8 cellular contexts compared by ENCODE assay signal in the genomic region with DNA sequence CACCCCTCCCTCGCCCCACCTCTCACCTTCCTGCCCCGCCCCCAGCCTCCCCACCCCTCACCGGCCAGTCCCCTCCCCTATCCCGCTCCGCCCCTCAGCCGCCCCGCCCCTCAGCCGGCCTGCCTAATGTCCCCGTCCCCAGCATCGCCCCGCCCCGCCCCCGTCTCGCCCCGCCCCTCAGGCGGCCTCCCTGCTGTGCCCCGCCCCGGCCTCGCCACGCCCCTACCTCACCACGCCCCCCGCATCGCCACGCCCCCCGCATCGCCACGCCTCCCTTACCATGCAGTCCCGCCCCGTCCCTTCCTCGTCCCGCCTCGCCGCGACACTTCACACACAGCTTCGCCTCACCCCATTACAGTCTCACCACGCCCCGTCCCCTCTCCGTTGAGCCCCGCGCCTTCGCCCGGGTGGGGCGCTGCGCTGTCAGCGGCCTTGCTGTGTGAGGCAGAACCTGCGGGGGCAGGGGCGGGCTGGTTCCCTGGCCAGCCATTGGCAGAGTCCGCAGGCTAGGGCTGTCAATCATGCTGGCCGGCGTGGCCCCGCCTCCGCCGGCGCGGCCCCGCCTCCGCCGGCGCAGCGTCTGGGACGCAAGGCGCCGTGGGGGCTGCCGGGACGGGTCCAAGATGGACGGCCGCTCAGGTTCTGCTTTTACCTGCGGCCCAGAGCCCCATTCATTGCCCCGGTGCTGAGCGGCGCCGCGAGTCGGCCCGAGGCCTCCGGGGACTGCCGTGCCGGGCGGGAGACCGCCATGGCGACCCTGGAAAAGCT. TPM values are rescaled to one million over a fixed set of nuclear protein-coding genes. Genes with fewer than 3 reads are reported as not detected.
DNase-seq lines count a peak whose midpoint lies in the region; ATAC-seq, FAIRE-seq and TF ChIP-seq lines count a peak whose summit lies in the region.

A gene (plus strand): TSS at position 604 of the 768 bp plus-strand sequence. CDS start 145 bp downstream, at position 749.
A gene (minus strand): TSS at position 461 of the 768 bp plus-strand sequence.

- ATAC-seq in GM19025 (IDR thresholded peaks at IDR 0.05; ENCODE audit: low read depth, unreplicated experiment) (peak; percentile 85), HG03280 (IDR thresholded peaks at IDR 0.05; ENCODE audit: unreplicated experiment) (peak; percentile 82)
- ATAC-seq in central memory CD8-positive, alpha-beta T cell (replicated peaks; ENCODE audit: extremely low read depth, poor library complexity, severe bottlenecking), result peak; percentile 89

- H3K4me3 ChIP-seq in AG10803 (ENCODE audit: low read length), result peak within 1 kb of the TSS; percentile 94
- peak within 1 kb of the TSS; percentile 76 to 84 (median 83) for H3K4me3 ChIP-seq in keratinocyte (ENCODE audit: control insufficient read depth in 2 of 3, extremely low read depth in 1 of 3, insufficient read depth in 2 of 3, low read depth in 1 of 3, low read length in 3 of 3)

- H3K9me3 Mint-ChIP-seq in central memory CD8-positive, alpha-beta T cell, result no peaks in the 10 kb centered on the region

- H3K27me3 Mint-ChIP-seq in central memory CD8-positive, alpha-beta T cell, result no peaks in the 10 kb centered on the region

- peak within 1 kb of the TSS; percentile 84 for H3K27ac Mint-ChIP-seq in central memory CD8-positive, alpha-beta T cell (ENCODE audit: low read depth)

- dilution Hi-C loops in keratinocyte (cut with MboI; ENCODE audit: extremely low pct_ligation_motif_present, low sequenced_read_pairs), result no loop called here

- peaks cover 39% of the 10 kb centered on the region for H3K79me2 ChIP-seq in keratinocyte (ENCODE audit: control insufficient read depth, insufficient read depth, low read length)

- peak within 1 kb of the TSS; percentile 99 for H2AFZ ChIP-seq in keratinocyte (ENCODE audit: control insufficient read depth, low read length)

- H3K4me3 Mint-ChIP-seq in central memory CD8-positive, alpha-beta T cell, result peak within 1 kb of the TSS; percentile 90

- FAIRE-seq in keratinocyte (lab: Jason Lieb, UNC), result no peak

- no peaks in the 10 kb centered on the region for H4K20me1 ChIP-seq in keratinocyte (ENCODE audit: control insufficient read depth, extremely low read depth, insufficient read depth, low read length)

- no peaks in the 10 kb centered on the region for H3K9me3 ChIP-seq in keratinocyte (ENCODE audit: control insufficient read depth, low read depth, low read length)

- peaks cover 8% of the 10 kb centered on the region for H3K4me1 ChIP-seq in keratinocyte (ENCODE audit: control insufficient read depth, extremely low read depth, insufficient read depth, low read length)

- H3K27me3 ChIP-seq in keratinocyte (ENCODE audit: control insufficient read depth, extremely low read depth, insufficient read depth, low read length), result no peaks in the 10 kb centered on the region

- peak within 1 kb of the TSS; percentile 86 for H3K27ac ChIP-seq in keratinocyte (ENCODE audit: control insufficient read depth, insufficient read depth, low read length)

- peak; percentile 93 for DNase-seq in AG10803 (ENCODE audit: low read depth)
- peak; percentile 67 for DNase-seq in NCI-H345 treated with DMSO at 0.1 percent for 48 hours (lab: John Stamatoyannopoulos, UW; ENCODE audit: unreplicated experiment)
- peak; percentile 91 for DNase-seq in activated CD4-positive, CD25-positive, alpha-beta regulatory T cell treated with anti-CD3 and anti-CD28 coated beads, Interleukin-2, amount 50 U/mL, for 16 hours (ENCODE audit: low read depth, low spot score)
- peak; percentile 90 to 93 for DNase-seq in central memory CD8-positive, alpha-beta T cell (ENCODE audit: low spot score in 2 of 2)
- DNase-seq in keratinocyte (ENCODE audit: low read depth, low spot score), result peak; percentile 54
- DNase-seq in stimulated activated CD4-positive, alpha-beta T cell treated with anti-CD3 and anti-CD28 coated beads, Interleukin-12 subunit alpha, Interleukin-12 subunit beta, amount 100 ng/mL, for 4 hours, result peak; percentile 99

- H3K9ac ChIP-seq in keratinocyte (ENCODE audit: control insufficient read depth, extremely low read depth, insufficient read depth, low read length), result peak within 1 kb of the TSS; percentile 95

- TF ChIP-seq CTCF in AG10803 (conservative IDR thresholded peaks at IDR 0.05; ENCODE audit: low read length) (no peak; the same call in 1 of the 2 replicates), keratinocyte (optimal IDR thresholded peaks at IDR 0.05 in 1 of 3, IDR thresholded peaks at IDR 0.05 in 1 of 3, conservative IDR thresholded peaks at IDR 0.05 in 1 of 3; ENCODE audit: extremely low read depth in 1 of 3, insufficient read depth in 2 of 3, low read length in 3 of 3) (peak in 2 of 3 experiments; percentile 2 to 17)

- H3K9me1 ChIP-seq in keratinocyte (ENCODE audit: control insufficient read depth, extremely low read depth, insufficient read depth, low read length), result no peaks in the 10 kb centered on the region

- peaks cover 10% of the 10 kb centered on the region for H3K36me3 Mint-ChIP-seq in central memory CD8-positive, alpha-beta T cell (ENCODE audit: insufficient read depth)

- H3K4me2 ChIP-seq in keratinocyte (ENCODE audit: control insufficient read depth, extremely low read depth, insufficient read depth, low read depth, low read length), result peak within 1 kb of the TSS; percentile 96

- H3K36me3 ChIP-seq in keratinocyte (ENCODE audit: control insufficient read depth in 2 of 2, extremely low read depth in 1 of 2, insufficient read depth in 2 of 2, low read length in 2 of 2), result no peaks in the 10 kb centered on the region

- H3K4me1 Mint-ChIP-seq in central memory CD8-positive, alpha-beta T cell, result peaks cover 24% of the 10 kb centered on the region

RNA-seq across cellular contexts. Expression of the first gene that starts in this region (rescaled TPM):
- polyA plus RNA-seq in keratinocyte, result 16.2 to 25.5 TPM (median 16.4 TPM) in 3 replicates
- polyA plus RNA-seq in keratinocyte (2011; ENCODE audit: low read depth), result 12.8 TPM
- polyA plus RNA-seq in keratinocyte (2011; cell fraction: cytosol; rRNA removed), result 12.6 and 25.9 TPM in 2 replicates
- 84.9 and 88.7 TPM in 2 replicates for polyA plus RNA-seq in keratinocyte (2011; cell fraction: nucleus; rRNA removed)
- 16.1 and 26.7 TPM in 2 replicates for polyA plus RNA-seq in keratinocyte (2012; ENCODE audit: low replicate concordance)
- 97.9 to 218 TPM (median 114 TPM) in 3 replicates for polyA minus RNA-seq in keratinocyte
- 87.9 TPM for polyA minus RNA-seq in keratinocyte (2011; cell fraction: cytosol; rRNA and poly(A)+ RNA removed)
- 113 and 216 TPM in 2 replicates for polyA minus RNA-seq in keratinocyte (2011; cell fraction: nucleus; rRNA and poly(A)+ RNA removed)

RNA-seq across cellular contexts. Expression of the second gene that starts in this region (rescaled TPM):
- not detected in 3 replicates for polyA plus RNA-seq in keratinocyte
- polyA plus RNA-seq in keratinocyte (2011; ENCODE audit: low read depth), result not detected
- polyA plus RNA-seq in keratinocyte (2011; cell fraction: cytosol; rRNA removed), result not detected in 2 replicates
- not detected in 2 replicates for polyA plus RNA-seq in keratinocyte (2011; cell fraction: nucleus; rRNA removed)
- polyA plus RNA-seq in keratinocyte (2012; ENCODE audit: low replicate concordance), result not detected in 2 replicates
- not detected in 3 replicates for polyA minus RNA-seq in keratinocyte
- polyA minus RNA-seq in keratinocyte (2011; cell fraction: cytosol; rRNA and poly(A)+ RNA removed), result not detected
- polyA minus RNA-seq in keratinocyte (2011; cell fraction: nucleus; rRNA and poly(A)+ RNA removed), result not detected in 2 replicates

Comparison
In these comparisons a context has a peak if more than half of its experiments do, and no peak if none do; other contexts are left out.
1. Peak in every context shown above with its lines: DNase-seq, ATAC-seq, H3K4me3 ChIP-seq and H3K27ac ChIP-seq.